Comparison of ENCODE assay signal across 10 cellular contexts in genomic region chr1:244231193-244231571, GRCh38.
A peak's percentile ranks its signal among the peaks of the same experiment; 100 is the strongest.
DNase-seq lines count a peak whose midpoint lies in the region; ATAC-seq lines count a peak whose summit lies in the region.
"Had no signal": no experiment of that assay in that cellular context is flagged by ENCODE, and none has a peak within 500 bp of the region (broad histone marks: within the 10 kb centered on the region; RNA-seq: fewer than 3 reads in every experiment).

No MANE protein-coding gene starts in this region.

- peak overlapping the region; percentile 11 for H3K4me3 Mint-ChIP-seq in activated T-cell treated with anti-CD3 and anti-CD28 coated beads, Interleukin-2, amount 50 U/mL, for 24 hours

- DNase-seq in activated T-cell treated with anti-CD3 and anti-CD28 coated beads, Interleukin-2, amount 50 U/mL, for 24 hours: no peak
- DNase-seq in activated T-cell treated with anti-CD3 and anti-CD28 coated beads, Interleukin-2, amount 50 U/mL, for 48 hours: no peak
- no peak for DNase-seq in adipocyte (ENCODE audit: low read depth)
- DNase-seq in left ventricle myocardium superior: no peak
- no peak for DNase-seq in middle frontal gyrus (ENCODE audit: extremely low spot score, low spot score)
- DNase-seq in T-helper 9 cell: no peak
- DNase-seq: activated T-cell treated with anti-CD3 and anti-CD28 coated beads for 4 hours had no signal

- H3K9ac ChIP-seq in adipocyte (ENCODE audit: low read length): no peak overlapping the region
- peak overlapping the region in 2 of 3 donors; percentile 67 to 79 for H3K9ac ChIP-seq in skeletal muscle tissue (ENCODE audit: low read depth in 1 of 3, low read length in 3 of 3)

- H3K36me3 ChIP-seq in adipocyte (ENCODE audit: control insufficient read depth, insufficient read depth, low read length, severe bottlenecking) (no peaks in the 10 kb centered on the region), skeletal muscle tissue (ENCODE audit: control insufficient read depth in 3 of 3, insufficient read depth in 3 of 3, low read length in 3 of 3) (no peaks in the 10 kb centered on the region)

- H3K4me1 Mint-ChIP-seq in activated T-cell treated with anti-CD3 and anti-CD28 coated beads, Interleukin-2, amount 50 U/mL, for 24 hours (ENCODE audit: low read depth): peaks cover 2% of the 10 kb centered on the region

- peaks cover 6% of the 10 kb centered on the region for H3K27me3 Mint-ChIP-seq in activated T-cell treated with anti-CD3 and anti-CD28 coated beads, Interleukin-2, amount 50 U/mL, for 24 hours

- H3K4me1 ChIP-seq in adipocyte (ENCODE audit: control insufficient read depth, insufficient read depth, low read length): peaks cover 7% of the 10 kb centered on the region
- H3K4me1 ChIP-seq in skeletal muscle tissue (ENCODE audit: control insufficient read depth in 3 of 3, insufficient read depth in 3 of 3, low read length in 3 of 3): peaks cover 19 to 38% (median 28%) of the 10 kb centered on the region in 3 donors

- no peaks in the 10 kb centered on the region for H3K9me3 Mint-ChIP-seq in activated T-cell treated with anti-CD3 and anti-CD28 coated beads, Interleukin-2, amount 50 U/mL, for 24 hours

- peak overlapping the region; percentile 51 for H3K4me3 ChIP-seq in adipocyte (ENCODE audit: low read length)
- H3K4me3 ChIP-seq in skeletal muscle tissue (ENCODE audit: low read length in 3 of 3): peak overlapping the region; percentile 72 to 79 (median 76)

- intact Hi-C loops in left ventricle myocardium superior (cut with micrococcal nuclease): no loop called here

- no peaks in the 10 kb centered on the region for H3K9me3 ChIP-seq in adipocyte (ENCODE audit: control insufficient read depth, low read length)
- H3K9me3 ChIP-seq in skeletal muscle tissue (ENCODE audit: control insufficient read depth in 3 of 3, low read length in 3 of 3): no peaks in the 10 kb centered on the region

- no peaks in the 10 kb centered on the region for H3K36me3 Mint-ChIP-seq in activated T-cell treated with anti-CD3 and anti-CD28 coated beads, Interleukin-2, amount 50 U/mL, for 24 hours (ENCODE audit: low read depth)

- H3K27me3 ChIP-seq in adipocyte (replicated peaks; ENCODE audit: control insufficient read depth, insufficient read depth, low read length) (peaks cover 49% of the 10 kb centered on the region), skeletal muscle tissue (ENCODE audit: control insufficient read depth in 3 of 3, insufficient read depth in 3 of 3, low read length in 3 of 3) (no peaks in the 10 kb centered on the region)

- H3K27ac Mint-ChIP-seq in activated T-cell treated with anti-CD3 and anti-CD28 coated beads, Interleukin-2, amount 50 U/mL, for 24 hours: no peak overlapping the region

- peak; percentile 24 for ATAC-seq in left ventricle myocardium superior
- no peak for ATAC-seq in GM18909 (IDR thresholded peaks at IDR 0.05; ENCODE audit: poor library complexity, unreplicated experiment)
- ATAC-seq: HCT116 had no signal

- H3K27ac ChIP-seq in skeletal muscle tissue (ENCODE audit: low read depth, low read length): peak overlapping the region; percentile 87
